In genomic region chr5:35438288-35438687, GRCh38 we compare ENCODE assay signal across 17 cellular contexts.
"Had no signal": no experiment of that assay in that cellular context is flagged by ENCODE, and none has a peak within 500 bp of the region (broad histone marks: within the 10 kb centered on the region; RNA-seq: fewer than 3 reads in every experiment).

No MANE protein-coding gene starts in this region.

- H3K27ac ChIP-seq: ascending aorta, gastrocnemius medialis, left lung, spleen, upper lobe of right lung had no signal

- H3K4me3 ChIP-seq: ascending aorta, gastrocnemius medialis, left lung, spleen, upper lobe of right lung had no signal

- ATAC-seq: activated CD4-positive, CD25-positive, alpha-beta regulatory T cell treated with anti-CD3 and anti-CD28 coated beads, Interleukin-2, amount 50 U/mL, for 24 hours; activated T-cell treated with anti-CD3 and anti-CD28 coated beads, Interleukin-2, amount 50 U/mL, for 4 hours; gastrocnemius medialis; left lung; sciatic nerve; upper lobe of right lung had no signal

- DNase-seq: activated CD4-positive, alpha-beta T cell treated with anti-CD3 and anti-CD28 coated beads, Interleukin-2, amount 10 ng/mL, durations not matched to agents 7 days and 5 days; activated CD8-positive, alpha-beta memory T cell treated with anti-CD3 and anti-CD28 coated beads, Interleukin-2, amount 50 U/mL, for 4 hours; activated effector memory CD4-positive, alpha-beta T cell treated with Interleukin-2 at 50 U/mL for 16 hours; activated naive CD4-positive, alpha-beta T cell treated with anti-CD3 and anti-CD28 coated beads, Interleukin-2, amount 10 ng/mL, durations not matched to agents 7 days and 5 days; activated T-cell treated with anti-CD3 and anti-CD28 coated beads, Interleukin-2, amount 50 U/mL, for 4 hours; effector CD8-positive, alpha-beta T cell; gastrocnemius medialis; head of caudate nucleus; left lung; nephron progenitor cell; nucleus accumbens; spleen; stimulated activated naive CD4-positive, alpha-beta T cell; upper lobe of right lung had no signal

- H3K4me1 ChIP-seq: ascending aorta, gastrocnemius medialis, left lung, spleen had no signal

- H3K9me3 ChIP-seq: ascending aorta, gastrocnemius medialis, left lung, spleen, upper lobe of right lung had no signal
